Comparison of ENCODE assay signal across 1 cellular context in the genomic region with DNA sequence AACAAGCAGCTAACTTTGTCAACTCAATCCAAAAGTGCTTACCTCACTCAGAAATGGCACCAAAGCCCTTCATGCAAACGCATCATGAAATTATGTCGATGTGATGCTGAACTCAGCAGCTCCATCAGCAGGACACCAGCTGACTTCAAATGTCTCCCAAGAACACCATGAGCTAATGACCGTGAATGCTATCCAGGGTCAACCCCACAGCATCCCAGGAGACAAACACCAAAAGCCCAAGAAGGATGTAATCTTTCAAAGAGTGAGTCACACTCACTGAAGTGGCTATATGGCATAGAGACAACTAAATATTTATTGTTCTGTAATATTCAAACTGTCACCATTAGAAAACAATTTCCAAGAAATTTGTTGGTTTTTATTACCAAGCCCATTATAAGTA.
TF ChIP-seq lines count a peak whose summit lies in the region.

No MANE protein-coding gene starts in this region.

TF ChIP-seq in IMR-90, 13 proteins besides CTCF, POLR2A, EP300 and RAD21:
- no peak for TF ChIP-seq CEBPB (IDR thresholded peaks at IDR 0.05; ENCODE audit: low read depth, low read length)
- no peak for TF ChIP-seq NFE2L2 (IDR thresholded peaks at IDR 0.05; ENCODE audit: low read depth, low read length)
- TF ChIP-seq MAZ (IDR thresholded peaks at IDR 0.05; ENCODE audit: borderline replicate concordance, low read depth, low read length): no peak
- no peak for TF ChIP-seq MXI1 (IDR thresholded peaks at IDR 0.05; ENCODE audit: borderline replicate concordance, low read depth, low read length)
- TF ChIP-seq CHD1 (IDR thresholded peaks at IDR 0.05; ENCODE audit: low read depth, low read length): no peak
- no peak for TF ChIP-seq RFX5 (IDR thresholded peaks at IDR 0.05; ENCODE audit: low read depth, low read length)
- TF ChIP-seq MAFK (IDR thresholded peaks at IDR 0.05; ENCODE audit: low read depth, low read length): no peak
- TF ChIP-seq, protein P1, sequence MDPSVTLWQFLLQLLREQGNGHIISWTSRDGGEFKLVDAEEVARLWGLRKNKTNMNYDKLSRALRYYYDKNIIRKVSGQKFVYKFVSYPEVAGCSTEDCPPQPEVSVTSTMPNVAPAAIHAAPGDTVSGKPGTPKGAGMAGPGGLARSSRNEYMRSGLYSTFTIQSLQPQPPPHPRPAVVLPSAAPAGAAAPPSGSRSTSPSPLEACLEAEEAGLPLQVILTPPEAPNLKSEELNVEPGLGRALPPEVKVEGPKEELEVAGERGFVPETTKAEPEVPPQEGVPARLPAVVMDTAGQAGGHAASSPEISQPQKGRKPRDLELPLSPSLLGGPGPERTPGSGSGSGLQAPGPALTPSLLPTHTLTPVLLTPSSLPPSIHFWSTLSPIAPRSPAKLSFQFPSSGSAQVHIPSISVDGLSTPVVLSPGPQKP (IDR thresholded peaks at IDR 0.05; ENCODE audit: borderline replicate concordance, low read depth, low read length): no peak
- no peak for TF ChIP-seq BHLHE40 (IDR thresholded peaks at IDR 0.05; ENCODE audit: low read depth, low read length)
- TF ChIP-seq, protein P2, sequence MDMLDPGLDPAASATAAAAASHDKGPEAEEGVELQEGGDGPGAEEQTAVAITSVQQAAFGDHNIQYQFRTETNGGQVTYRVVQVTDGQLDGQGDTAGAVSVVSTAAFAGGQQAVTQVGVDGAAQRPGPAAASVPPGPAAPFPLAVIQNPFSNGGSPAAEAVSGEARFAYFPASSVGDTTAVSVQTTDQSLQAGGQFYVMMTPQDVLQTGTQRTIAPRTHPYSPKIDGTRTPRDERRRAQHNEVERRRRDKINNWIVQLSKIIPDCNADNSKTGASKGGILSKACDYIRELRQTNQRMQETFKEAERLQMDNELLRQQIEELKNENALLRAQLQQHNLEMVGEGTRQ (IDR thresholded peaks at IDR 0.05; ENCODE audit: low read depth, low read length): no peak
- no peak for TF ChIP-seq FOS (IDR thresholded peaks at IDR 0.05; ENCODE audit: low read depth, low read length)
- TF ChIP-seq SMC3 (IDR thresholded peaks at IDR 0.05; ENCODE audit: low read depth, low read length): no peak
- TF ChIP-seq RCOR1 (IDR thresholded peaks at IDR 0.05; ENCODE audit: insufficient replicate concordance, low read length): no peak
